In genomic region chr3:151584603-151585002, GRCh38 we compare ENCODE assay signal across 12 cellular contexts.
A peak's percentile ranks its signal among the peaks of the same experiment; 100 is the strongest.
DNase-seq lines count a peak whose midpoint lies in the region; ATAC-seq and TF ChIP-seq lines count a peak whose summit lies in the region.
"Had no signal": no experiment of that assay in that cellular context is flagged by ENCODE, and none has a peak within 500 bp of the region (broad histone marks: within the 10 kb centered on the region; RNA-seq: fewer than 3 reads in every experiment).

No MANE protein-coding gene starts in this region.

- H3K4me1 ChIP-seq in KMS-11 (ENCODE audit: low read depth, poor library complexity, severe bottlenecking), result peaks cover 56% of the 10 kb centered on the region
- H3K4me1 ChIP-seq: right lobe of liver had no signal

- peak; percentile 54 for DNase-seq in CD1c-positive myeloid dendritic cell (ENCODE audit: extremely low spot score)
- DNase-seq in choroid plexus epithelial cell (ENCODE audit: low read depth), result peak; percentile 23
- DNase-seq in HuH-7 (ENCODE audit: low spot score), result no peak
- DNase-seq in T-helper 9 cell, result no peak
- DNase-seq: head of caudate nucleus, NCI-H526 treated with DMSO at 0.1 percent for 48 hours, right lobe of liver had no signal

- H4K20me1 ChIP-seq in KMS-11 (ENCODE audit: insufficient read depth), result no peaks in the 10 kb centered on the region

- no peaks in the 10 kb centered on the region for H3K27me3 ChIP-seq in KMS-11 (ENCODE audit: insufficient read depth, low read depth)
- H3K27me3 ChIP-seq: right lobe of liver had no signal

- H2AFZ ChIP-seq in KMS-11 (ENCODE audit: low read depth), result no peak overlapping the region

- H3K36me3 ChIP-seq in KMS-11 (ENCODE audit: insufficient read depth), result no peaks in the 10 kb centered on the region
- H3K36me3 ChIP-seq: right lobe of liver had no signal

- no peaks in the 10 kb centered on the region for H3K79me2 ChIP-seq in KMS-11 (ENCODE audit: insufficient read depth, low read depth)

- no peak overlapping the region for H3K9ac ChIP-seq in KMS-11

- peak; percentile 79 for ATAC-seq in GM21423 (IDR thresholded peaks at IDR 0.05; ENCODE audit: unreplicated experiment)
- ATAC-seq in GM21526 (IDR thresholded peaks at IDR 0.05; ENCODE audit: low FRiP score, unreplicated experiment), result no peak
- no peak for ATAC-seq in GM18519 (IDR thresholded peaks at IDR 0.05; ENCODE audit: low FRiP score, unreplicated experiment)
- ATAC-seq: right lobe of liver had no signal

- H3K4me3 ChIP-seq in KMS-11 (IDR thresholded peaks at IDR 0.05; ENCODE audit: insufficient read depth, low read depth, low read length), result no peak overlapping the region
- H3K4me3 ChIP-seq in choroid plexus epithelial cell (ENCODE audit: low read depth, low read length), result no peak overlapping the region
- H3K4me3 ChIP-seq: coronary artery, right lobe of liver had no signal

- no peak overlapping the region for H3K27ac ChIP-seq in KMS-11
- H3K27ac ChIP-seq: coronary artery, right lobe of liver had no signal

- TF ChIP-seq CTCF in KMS-11 (conservative IDR thresholded peaks at IDR 0.05; ENCODE audit: low read depth, low read length), result no peak
- no peak for TF ChIP-seq CTCF in choroid plexus epithelial cell (conservative IDR thresholded peaks at IDR 0.05; ENCODE audit: low read depth, low read length)

- peak overlapping the region; percentile 33 for H3K4me2 ChIP-seq in KMS-11

Comparison
In these comparisons a context has a peak if more than half of its experiments do, and no peak if none do; other contexts are left out.
1. DNase-seq: peak in CD1c-positive myeloid dendritic cell (single experiment) and choroid plexus epithelial cell (single experiment); none in HuH-7 (single experiment) and T-helper 9 cell (single experiment).